18 cellular contexts compared by ENCODE assay signal in genomic region chr10:132064082-132064755, GRCh38. TPM values are rescaled to one million over a fixed set of nuclear protein-coding genes. Genes with fewer than 3 reads are reported as not detected.
DNase-seq lines count a peak whose midpoint lies in the region; ATAC-seq lines count a peak whose summit lies in the region.
"Had no signal": no experiment of that assay in that cellular context is flagged by ENCODE, and none has a peak within 500 bp of the region (broad histone marks: within the 10 kb centered on the region; RNA-seq: fewer than 3 reads in every experiment).

No MANE protein-coding gene starts in this region.

- no peaks in the 10 kb centered on the region for H3K79me1 ChIP-seq in mesenchymal stem cell (replicated peaks; ENCODE audit: low read length, poor library complexity, severe bottlenecking)

- intact Hi-C loops in left ventricle myocardium superior (cut with micrococcal nuclease) (no loop called here), posterior cingulate gyrus (cut with DNase I) (no loop called here)

- H3K27ac ChIP-seq in angular gyrus (ENCODE audit: low read depth, low read length) (peak overlapping the region; percentile 88), mesenchymal stem cell (ENCODE audit: low read length, poor library complexity, severe bottlenecking) (no peak overlapping the region)
- H3K27ac ChIP-seq: BLaER1 treated with 17β-estradiol and CSF1 and Interleukin-3, amounts not matched to agents 10 nM and 100 nM; GM23248; HL-60; pancreas; SK-N-MC; tibial nerve had no signal

- H2AFZ ChIP-seq in mesenchymal stem cell (ENCODE audit: low read depth, low read length), result no peak overlapping the region
- H2AFZ ChIP-seq: GM23248 had no signal

- H3K4me2 ChIP-seq in mesenchymal stem cell (ENCODE audit: low read length, poor library complexity, severe bottlenecking), result no peak overlapping the region

- no peak overlapping the region for H2AK5ac ChIP-seq in mesenchymal stem cell (ENCODE audit: low read length, severe bottlenecking)

- WGBS in mesenchymal stem cell, result 94% methylated on average over 30 of the region's 30 CpGs

- no peak overlapping the region for H4K91ac ChIP-seq in mesenchymal stem cell (ENCODE audit: low read length)

- H3K27me3 ChIP-seq in mesenchymal stem cell (ENCODE audit: control insufficient read depth in 1 of 2, insufficient read depth in 1 of 2, low read length in 2 of 2), result peaks cover 0 to 10% of the 10 kb centered on the region in 2 experiments
- H3K27me3 ChIP-seq: pancreas, tibial nerve had no signal

- no peak overlapping the region for H2BK12ac ChIP-seq in mesenchymal stem cell (ENCODE audit: low read length in 2 of 2)

- peaks cover 11% of the 10 kb centered on the region for H3K4me1 ChIP-seq in mesenchymal stem cell (ENCODE audit: control insufficient read depth, insufficient read depth, low read depth, low read length)
- H3K4me1 ChIP-seq: pancreas had no signal

- DNase-seq in Ammon's horn (ENCODE audit: low spot score), result peak; percentile 82
- DNase-seq in left ventricle myocardium superior, result no peak
- peak in 7 of 10 donors; percentile 53 to 95 (median 77) for DNase-seq in posterior cingulate gyrus
- DNase-seq in mesenchymal stem cell, result no peak
- DNase-seq in KG1 (lab: John Stamatoyannopoulos, UW), result no peak
- no peak for DNase-seq in activated T-cell treated with anti-CD3 and anti-CD28 coated beads for 4 hours
- DNase-seq: activated CD4-positive, alpha-beta T cell treated with anti-CD3 and anti-CD28 coated beads, Interleukin-2, amount 50 U/mL, for 1 hour; amniotic stem cell; GM23248; NCI-H2081 treated with DMSO at 0.1 percent for 48 hours; NCI-H748 treated with DMSO at 0.1 percent for 48 hours; pancreas had no signal

- ATAC-seq in left ventricle myocardium superior (peak; percentile 70), HG03175 (IDR thresholded peaks at IDR 0.05; ENCODE audit: unreplicated experiment) (no peak)

- H3K4me3 ChIP-seq in mesenchymal stem cell (ENCODE audit: insufficient read depth in 1 of 2, low read depth in 1 of 2, low read length in 2 of 2), result no peak overlapping the region
- H3K4me3 ChIP-seq: BLaER1 treated with 17β-estradiol and CSF1 and Interleukin-3, amounts not matched to agents 10 nM and 100 nM; GM23248; pancreas; SK-N-MC; tibial nerve had no signal

- H3K36me3 ChIP-seq in mesenchymal stem cell (ENCODE audit: control insufficient read depth in 1 of 2, insufficient read depth in 2 of 2, low read depth in 1 of 2, low read length in 2 of 2), result no peaks in the 10 kb centered on the region
- H3K36me3 ChIP-seq: BLaER1 treated with 17β-estradiol and CSF1 and Interleukin-3, amounts not matched to agents 10 nM and 100 nM; pancreas; tibial nerve had no signal

- H3K14ac ChIP-seq in mesenchymal stem cell (ENCODE audit: low read length in 2 of 2), result no peak overlapping the region

- H3K23ac ChIP-seq in mesenchymal stem cell (ENCODE audit: low read length in 2 of 2), result no peak overlapping the region

- H2BK15ac ChIP-seq in mesenchymal stem cell (ENCODE audit: low read depth, poor library complexity, severe bottlenecking), result no peak overlapping the region

- no peak overlapping the region for H3K4ac ChIP-seq in mesenchymal stem cell (ENCODE audit: low read depth in 1 of 2, low read length in 2 of 2)

- no peak overlapping the region for H3K9ac ChIP-seq in mesenchymal stem cell (ENCODE audit: low read length)
- H3K9ac ChIP-seq: GM23248 had no signal

- no peak overlapping the region for H2BK5ac ChIP-seq in mesenchymal stem cell (ENCODE audit: low read depth, low read length, poor library complexity, severe bottlenecking)

- H2BK120ac ChIP-seq in mesenchymal stem cell (ENCODE audit: low read depth, low read length), result no peak overlapping the region

- no peak overlapping the region for H4K8ac ChIP-seq in mesenchymal stem cell (ENCODE audit: low read length)

- no peak overlapping the region for H3K18ac ChIP-seq in mesenchymal stem cell (ENCODE audit: low read depth in 1 of 2, low read length in 2 of 2)

- no peaks in the 10 kb centered on the region for H3K9me3 ChIP-seq in mesenchymal stem cell (ENCODE audit: control insufficient read depth, low read length)
- H3K9me3 ChIP-seq: BLaER1 treated with 17β-estradiol and CSF1 and Interleukin-3, amounts not matched to agents 10 nM and 100 nM; pancreas; tibial nerve had no signal

RNA-seq across cellular contexts. Expression of gene JAKMIP3, which starts 1.5 kb away (rescaled TPM):
- total RNA-seq in left ventricle myocardium superior, result 2.0 TPM
- polyA plus RNA-seq in mesenchymal stem cell (2013, experiment 1 of 2), result 0.03 TPM
- 0.05 TPM for polyA plus RNA-seq in mesenchymal stem cell (2013, experiment 2 of 2)
- total RNA-seq: GM23248 had no signal

Comparison
In these comparisons a context has a peak if more than half of its experiments do, and no peak if none do; other contexts are left out.
1. DNase-seq: peak in Ammon's horn (single experiment) and posterior cingulate gyrus (7 of 10); none in left ventricle myocardium superior (single experiment), mesenchymal stem cell (single experiment), KG1 (single experiment) and activated T-cell treated with anti-CD3 and anti-CD28 coated beads for 4 hours (single experiment).